In the genomic region with DNA sequence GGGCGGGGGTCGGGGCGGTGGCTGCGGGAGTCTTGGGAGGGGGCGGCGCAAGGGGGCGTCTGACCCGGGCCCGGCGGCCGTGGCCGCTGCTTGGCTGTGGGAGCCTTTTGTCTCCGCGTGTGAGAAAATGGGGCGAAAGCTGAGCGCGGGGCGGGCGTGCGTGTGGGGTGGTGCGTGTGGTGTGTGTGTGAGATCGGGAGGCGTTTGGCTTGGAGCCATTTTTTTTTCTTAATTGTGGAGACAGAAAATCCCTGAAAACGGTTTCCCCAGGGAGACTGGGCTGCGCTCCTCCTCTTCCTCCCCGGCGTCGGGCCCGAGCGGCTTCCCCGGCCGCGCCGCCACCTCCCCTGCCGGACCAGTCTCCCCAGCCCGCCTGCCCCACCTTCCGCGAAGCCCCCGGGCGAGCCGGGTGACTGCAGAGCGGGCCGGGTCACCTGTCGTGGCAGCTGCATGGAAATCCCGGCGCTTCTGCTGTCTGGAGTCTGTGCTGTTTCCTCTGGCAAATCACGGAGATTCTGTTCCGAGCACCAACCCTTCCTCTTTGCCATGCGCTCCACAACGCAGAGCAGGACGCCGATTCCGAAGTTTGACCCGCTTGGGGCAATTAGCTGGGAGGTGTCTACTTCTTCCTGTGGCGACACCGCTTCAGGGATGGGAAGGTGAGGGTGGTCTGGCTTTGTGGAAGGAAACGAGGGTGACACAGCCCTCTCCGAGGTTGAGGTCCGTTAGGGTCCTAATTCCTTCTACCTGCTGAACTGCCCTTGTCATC, we compare ENCODE assay signal across 8 cellular contexts.
DNase-seq lines count a peak whose midpoint lies in the region; ATAC-seq and TF ChIP-seq lines count a peak whose summit lies in the region.

No MANE protein-coding gene starts in this region.

- TF ChIP-seq CTCF in AG04450 (IDR thresholded peaks at IDR 0.05; ENCODE audit: low read depth, low read length), result no peak

- no peaks in the 10 kb centered on the region for H3K27me3 Mint-ChIP-seq in activated T-cell treated with anti-CD3 and anti-CD28 coated beads, Interleukin-2, amount 50 U/mL, for 24 hours

- H3K27ac ChIP-seq in AG04450 (ENCODE audit: low read depth, low read length), result peak overlapping the region; percentile 21

- peaks cover 9% of the 10 kb centered on the region for H3K36me3 ChIP-seq in NT2/D1 (ENCODE audit: insufficient read depth, insufficient read length, low read length)

- no peaks in the 10 kb centered on the region for H3K27me3 ChIP-seq in AG04450 (ENCODE audit: control insufficient read depth, insufficient read depth, low read length)
- peaks cover 8% of the 10 kb centered on the region for H3K27me3 ChIP-seq in NT2/D1 (ENCODE audit: insufficient read depth, insufficient read length)

- peak overlapping the region; percentile 73 for H3K9ac ChIP-seq in NT2/D1 (ENCODE audit: insufficient read length, low read depth)

- no peak for TF ChIP-seq POLR2A in erythroblast (IDR thresholded peaks at IDR 0.05; ENCODE audit: low read length)

- POLR2A ChIA-PET in AG04450 (lab: Yijun Ruan, JAX), result interaction anchor here (0.6 kb wide), 1 partner anchor 13 kb away, joined by 3 read pairs; no protein-coding TSS in a partner anchor

- CTCF ChIA-PET in AG04450 (lab: Charles Lee), result interaction anchor here (2.1 to 2.2 kb wide), 2 partner anchors 12 to 373 kb away, joined by 5 to 14 read pairs; no protein-coding TSS in a partner anchor

- peaks cover 10% of the 10 kb centered on the region for H3K36me3 Mint-ChIP-seq in activated T-cell treated with anti-CD3 and anti-CD28 coated beads, Interleukin-2, amount 50 U/mL, for 24 hours (ENCODE audit: low read depth)

- H3K4me1 Mint-ChIP-seq in activated T-cell treated with anti-CD3 and anti-CD28 coated beads, Interleukin-2, amount 50 U/mL, for 24 hours (ENCODE audit: low read depth), result peaks cover 39% of the 10 kb centered on the region

- ATAC-seq in GM19324 (IDR thresholded peaks at IDR 0.05; ENCODE audit: low FRiP score, unreplicated experiment) (peak; percentile 33), HG03457 (IDR thresholded peaks at IDR 0.05; ENCODE audit: unreplicated experiment) (peak; percentile 25)

- no peaks in the 10 kb centered on the region for H3K9me3 Mint-ChIP-seq in activated T-cell treated with anti-CD3 and anti-CD28 coated beads, Interleukin-2, amount 50 U/mL, for 24 hours

- H3K4me1 ChIP-seq in NT2/D1 (ENCODE audit: insufficient read depth, insufficient read length), result peaks cover 3% of the 10 kb centered on the region

- peak overlapping the region; percentile 89 for H3K4me3 Mint-ChIP-seq in activated T-cell treated with anti-CD3 and anti-CD28 coated beads, Interleukin-2, amount 50 U/mL, for 24 hours

- peak overlapping the region; percentile 92 for H3K27ac Mint-ChIP-seq in activated T-cell treated with anti-CD3 and anti-CD28 coated beads, Interleukin-2, amount 50 U/mL, for 24 hours

- H3K9me3 ChIP-seq in AG04450 (ENCODE audit: control insufficient read depth, insufficient read depth, low read length) (no peaks in the 10 kb centered on the region), NT2/D1 (ENCODE audit: insufficient read depth, low read length) (0 out of 2 replicates have a peak, but pooled peaks cover 4% of the 10 kb centered on the region)

- H3K4me3 ChIP-seq in AG04450 (ENCODE audit: low read depth, low read length) (peak overlapping the region; percentile 82), NT2/D1 (ENCODE audit: insufficient read length, low read depth) (peak overlapping the region; percentile 62)

- DNase-seq in AG04450 (ENCODE audit: low read depth, low spot score) (no peak), NT2/D1 (ENCODE audit: low read depth, low spot score) (no peak), erythroblast (lab: John Stamatoyannopoulos, UW) (peak; percentile 63 to 70), mucosa of gallbladder (ENCODE audit: low spot score) (peak; percentile 32)
- peak; percentile 68 for DNase-seq in activated T-cell treated with anti-CD3 and anti-CD28 coated beads, Interleukin-2, amount 50 U/mL, for 24 hours
- DNase-seq in stimulated activated naive CD4-positive, alpha-beta T cell (lab: John Stamatoyannopoulos, UW), result peak; percentile 35 to 62 (median 48)

Comparison
In these comparisons a context has a peak if more than half of its experiments do, and no peak if none do; other contexts are left out.
1. DNase-seq: peak in activated T-cell treated with anti-CD3 and anti-CD28 coated beads, Interleukin-2, amount 50 U/mL, for 24 hours (single experiment), erythroblast (2 of 2), mucosa of gallbladder (single experiment) and stimulated activated naive CD4-positive, alpha-beta T cell (6 of 6); none in AG04450 (single experiment) and NT2/D1 (single experiment).